8 cellular contexts compared by ENCODE assay signal in genomic region chr16:4314532-4315184, GRCh38. TPM values are rescaled to one million over a fixed set of nuclear protein-coding genes. Genes with fewer than 3 reads are reported as not detected.
DNase-seq lines count a peak whose midpoint lies in the region; ATAC-seq and TF ChIP-seq lines count a peak whose summit lies in the region.

No MANE protein-coding gene starts in this region.

- H3K27ac ChIP-seq in OCI-LY3 (ENCODE audit: low read length) (no peak overlapping the region), body of pancreas (peak overlapping the region; percentile 69 to 91 (median 88)), left lung (peak overlapping the region; percentile 87), thyroid gland (peak overlapping the region; percentile 85 to 98 (median 95))

- H3K79me2 ChIP-seq in OCI-LY3 (ENCODE audit: low read length) = no peaks in the 10 kb centered on the region

- no peak overlapping the region for H2AFZ ChIP-seq in OCI-LY3 (ENCODE audit: low read depth, low read length)

- H3K36me3 ChIP-seq in OCI-LY3 (replicated peaks; ENCODE audit: low read depth, low read length) (no peaks in the 10 kb centered on the region), body of pancreas (replicated peaks in 1 of 2; ENCODE audit: insufficient read depth in 1 of 2, low read depth in 2 of 2) (no peaks in the 10 kb centered on the region), left lung (no peaks in the 10 kb centered on the region), thyroid gland (no peaks in the 10 kb centered on the region)

- peak overlapping the region; percentile 62 for H3K4me2 ChIP-seq in OCI-LY3 (ENCODE audit: low read length)

- no peak for TF ChIP-seq CTCF in OCI-LY3 (IDR thresholded peaks at IDR 0.05; ENCODE audit: low read depth, low read length)
- TF ChIP-seq CTCF in body of pancreas (IDR thresholded peaks at IDR 0.05) = peak in 1 of 7 experiments; percentile 19
- TF ChIP-seq CTCF in left lung (IDR thresholded peaks at IDR 0.05) = no peak
- TF ChIP-seq CTCF in thyroid gland (IDR thresholded peaks at IDR 0.05) = no peak
- TF ChIP-seq CTCF in omental fat pad (IDR thresholded peaks at IDR 0.05) = no peak

- intact Hi-C loops in body of pancreas (cut with DNase I) = loop anchor here (5.0 kb wide), 1 partner anchor 42 kb away; the partner anchor contains the start of gene TFAP4
- intact Hi-C loops in left lung (cut with DNase I) = no loop called here
- intact Hi-C loops in thyroid gland (cut with DNase I) = no loop called here

- ATAC-seq in body of pancreas (peak; percentile 1), left lung (peak; percentile 5), omental fat pad (ENCODE audit: low FRiP score) (no peak)

- DNase-seq in NCI-H82 (lab: John Stamatoyannopoulos, UW) (peak; percentile 75), NCI-H82 treated with DMSO at 0.1 percent for 48 hours (lab: John Stamatoyannopoulos, UW; ENCODE audit: unreplicated experiment) (no peak), body of pancreas (peak in 2 of 4 donors; percentile 27 to 47), left lung (peak in 1 of 2 donors; percentile 84), thyroid gland (peak; percentile 38), COR-L47 (lab: John Stamatoyannopoulos, UW) (no peak), omental fat pad (ENCODE audit: low spot score) (no peak)

- H3K4me1 ChIP-seq in OCI-LY3 (ENCODE audit: low read length) (peaks cover 16% of the 10 kb centered on the region), body of pancreas (peaks cover 60% of the 10 kb centered on the region), left lung (peaks cover 21 to 60% of the 10 kb centered on the region in 2 donors), thyroid gland (peaks cover 36 to 41% of the 10 kb centered on the region in 2 donors)

- WGBS in body of pancreas, 2 donors = 2 to 6% methylated on average over 7 to 33 of the region's 33 CpGs
- 6 to 20% methylated on average over 5 to 28 of the region's 33 CpGs for WGBS in thyroid gland, 2 donors

- no peaks in the 10 kb centered on the region for H4K20me1 ChIP-seq in OCI-LY3 (ENCODE audit: insufficient read depth, low read length)

- TF ChIP-seq POLR2A in body of pancreas (IDR thresholded peaks at IDR 0.05) (no peak), thyroid gland (IDR thresholded peaks at IDR 0.05) (no peak)

- H3K27me3 ChIP-seq in OCI-LY3 (ENCODE audit: low read depth, low read length) (peaks cover 20% of the 10 kb centered on the region), body of pancreas (no peaks in the 10 kb centered on the region), left lung (peaks cover 0 to 45% of the 10 kb centered on the region in 2 donors), thyroid gland (no peaks in the 10 kb centered on the region)

- no peaks in the 10 kb centered on the region for H3K9me3 ChIP-seq in OCI-LY3 (ENCODE audit: insufficient read depth, low read length)
- H3K9me3 ChIP-seq in body of pancreas = no peaks in the 10 kb centered on the region
- H3K9me3 ChIP-seq in left lung = no peaks in the 10 kb centered on the region
- H3K9me3 ChIP-seq in thyroid gland = no peaks in the 10 kb centered on the region

- peak overlapping the region; percentile 45; the same call in 1 of the 2 replicates for H3K9ac ChIP-seq in OCI-LY3 (ENCODE audit: low read length)

- H3K4me3 ChIP-seq in OCI-LY3 (ENCODE audit: low read length) (peak overlapping the region; percentile 75), body of pancreas (no peak overlapping the region), left lung (peak overlapping the region; percentile 50 to 55), thyroid gland (replicated peaks in 1 of 3) (peak overlapping the region; percentile 15 to 60 (median 58))

RNA-seq across cellular contexts. Expression of gene GLIS2, which starts 1.2 kb away (rescaled TPM):
- total RNA-seq in body of pancreas = 1 to 10 TPM; 6.0 to 6.3 TPM
- 10 to 100 TPM; 28.9 to 31.0 TPM for total RNA-seq in left lung
- 1 to 10 TPM; 5.5 to 7.6 (median 6.7) TPM for total RNA-seq in thyroid gland
- 1 to 10 TPM; 1.9 to 4.9 (median 3.0) TPM for total RNA-seq in omental fat pad

RNA-seq across cellular contexts. Expression of gene PAM16, which starts 36.5 kb away (rescaled TPM):
- total RNA-seq in body of pancreas = 10 to 100 TPM; 25.9 to 27.7 TPM
- 10 to 100 TPM; 26.2 to 44.6 TPM for total RNA-seq in left lung
- total RNA-seq in thyroid gland = 10 to 100 TPM in 3 of 4 donors, 1 to 10 TPM in 1; 5.6 to 60.2 (median 27.3) TPM
- 10 to 100 TPM; 32.7 to 53.9 (median 41.8) TPM for total RNA-seq in omental fat pad

RNA-seq across cellular contexts. Expression of gene TFAP4, which starts 41.8 kb away (rescaled TPM):
- total RNA-seq in body of pancreas (10 to 100 TPM in 1 of 2 donors, 1 to 10 TPM in 1; 8.3 to 18.8 TPM), left lung (10 to 100 TPM in 1 of 2 donors, 1 to 10 TPM in 1; 6.4 to 12.8 TPM), thyroid gland (1 to 10 TPM; 3.8 to 6.3 (median 5.4) TPM), omental fat pad (10 to 100 TPM in 1 of 4 donors, 1 to 10 TPM in 3; 2.9 to 16.9 (median 4.7) TPM)

RNA-seq across cellular contexts. Expression of gene VASN, which starts 57.0 kb away (rescaled TPM):
- 10 to 100 TPM; 14.3 to 22.1 TPM for total RNA-seq in body of pancreas
- total RNA-seq in left lung = 10 to 100 TPM; 24.5 to 28.3 TPM
- total RNA-seq in thyroid gland = 10 to 100 TPM; 21.9 to 47.0 (median 28.8) TPM
- total RNA-seq in omental fat pad = 10 to 100 TPM; 10.8 to 40.0 (median 25.8) TPM

Comparison
In these comparisons a context has a peak if more than half of its experiments do, and no peak if none do; other contexts are left out.
1. DNase-seq: peak in NCI-H82 (single experiment) and thyroid gland (2 of 2); none in NCI-H82 treated with DMSO at 0.1 percent for 48 hours (single experiment), COR-L47 (single experiment) and omental fat pad (single experiment).
2. H3K4me3 ChIP-seq: peak in OCI-LY3 (single experiment), left lung (2 of 2) and thyroid gland (3 of 3); none in body of pancreas (0 of 2).